Comparison of ENCODE assay signal across 17 cellular contexts in genomic region chr7:138952791-138953190, GRCh38. TPM values are rescaled to one million over a fixed set of nuclear protein-coding genes. Genes with fewer than 3 reads are reported as not detected.
DNase-seq lines count a peak whose midpoint lies in the region; ATAC-seq, FAIRE-seq and TF ChIP-seq lines count a peak whose summit lies in the region.
"Had no signal": no experiment of that assay in that cellular context is flagged by ENCODE, and none has a peak within 500 bp of the region (broad histone marks: within the 10 kb centered on the region; RNA-seq: fewer than 3 reads in every experiment).

No MANE protein-coding gene starts in this region.

- TF ChIP-seq CTCF in IMR-90 (conservative IDR thresholded peaks at IDR 0.05; ENCODE audit: low read depth, low read length) (no peak), adrenal gland (IDR thresholded peaks at IDR 0.05) (no peak), fibroblast of mammary gland (conservative IDR thresholded peaks at IDR 0.05; ENCODE audit: control insufficient read depth, insufficient read depth, low read depth, low read length) (no peak), kidney (IDR thresholded peaks at IDR 0.05; ENCODE audit: borderline replicate concordance, extremely low read depth, insufficient read depth) (no peak), gastroesophageal sphincter (IDR thresholded peaks at IDR 0.05) (no peak)

- H2BK120ac ChIP-seq in IMR-90 (ENCODE audit: low read depth, low read length): no peak overlapping the region

- no peak overlapping the region for H2AK9ac ChIP-seq in IMR-90 (replicated peaks; ENCODE audit: low read depth, low read length, poor library complexity)

- H2BK15ac ChIP-seq in IMR-90 (ENCODE audit: low read depth, low read length): no peak overlapping the region

- no peak overlapping the region for H4K91ac ChIP-seq in IMR-90 (ENCODE audit: insufficient read depth, low read depth, low read length)

- TF ChIP-seq POLR2A in IMR-90 (IDR thresholded peaks at IDR 0.05; ENCODE audit: low read depth, low read length): no peak
- peak in 1 of 2 donors; percentile 10 for TF ChIP-seq POLR2A in adrenal gland (IDR thresholded peaks at IDR 0.05)
- TF ChIP-seq POLR2A in gastroesophageal sphincter (IDR thresholded peaks at IDR 0.05): no peak

- intact Hi-C loops in IMR-90 (cut with micrococcal nuclease): no loop called here
- intact Hi-C loops in adrenal gland (cut with DNase I): no loop called here
- intact Hi-C loops in kidney (cut with DNase I): no loop called here

- H3K4me2 ChIP-seq in IMR-90 (ENCODE audit: low read depth, low read length): no peak overlapping the region
- H3K4me2 ChIP-seq: BLaER1 treated with 17β-estradiol and CSF1 and Interleukin-3, amounts not matched to agents 10 nM and 100 nM had no signal

- TF ChIP-seq RAD21 in IMR-90 (IDR thresholded peaks at IDR 0.05; ENCODE audit: low read length): no peak

- H3K56ac ChIP-seq in IMR-90 (ENCODE audit: extremely low read depth, insufficient read depth, low read length): no peak overlapping the region

- no peak overlapping the region for H2BK20ac ChIP-seq in IMR-90 (ENCODE audit: low read depth, low read length)

- H3K36me3 ChIP-seq in IMR-90 (ENCODE audit: control insufficient read depth, insufficient read depth, low read length): no peaks in the 10 kb centered on the region
- H3K36me3 ChIP-seq in adrenal gland (replicated peaks in 1 of 2): no peaks in the 10 kb centered on the region
- H3K36me3 ChIP-seq in kidney (ENCODE audit: control insufficient read depth in 1 of 2, insufficient read depth in 2 of 2, low read length in 2 of 2): no peaks in the 10 kb centered on the region
- no peaks in the 10 kb centered on the region for H3K36me3 ChIP-seq in gastroesophageal sphincter

- no peak overlapping the region for H4K5ac ChIP-seq in IMR-90 (ENCODE audit: low read depth, low read length)

- DNase-seq in IMR-90: peak; percentile 7
- DNase-seq in adrenal gland: peak in 5 of 7 donors; percentile 46 to 69 (median 51)
- DNase-seq in fibroblast of mammary gland (ENCODE audit: low read depth): peak; percentile 9
- no peak for DNase-seq in kidney
- DNase-seq in 8988T: no peak
- DNase-seq in NCI-H1105 (lab: John Stamatoyannopoulos, UW): no peak
- DNase-seq in HK-2 (ENCODE audit: unreplicated experiment): no peak
- DNase-seq: Calu3; CD8-positive, alpha-beta T cell; DMS79 treated with DMSO at 0.1 percent for 48 hours; GF-D8; H9 had no signal

- H3K27me3 ChIP-seq in IMR-90 (ENCODE audit: control insufficient read depth, insufficient read depth, low read length): no peaks in the 10 kb centered on the region
- no peaks in the 10 kb centered on the region for H3K27me3 ChIP-seq in adrenal gland
- no peaks in the 10 kb centered on the region for H3K27me3 ChIP-seq in gastroesophageal sphincter
- H3K27me3 ChIP-seq: BLaER1 treated with 17β-estradiol and CSF1 and Interleukin-3, amounts not matched to agents 10 nM and 100 nM had no signal

- dilution Hi-C loops in IMR-90 (cut with HindIII; ENCODE audit: low sequenced_read_pairs, unreplicated experiment): no loop called here

- POLR2A ChIA-PET in IMR-90 (lab: Charles Lee; ENCODE audit: unreplicated experiment): no interaction called here

- in situ Hi-C loops in IMR-90 (cut with MboI; ENCODE audit: low sequenced_read_pairs): no loop called here

- no peak overlapping the region for H2AFZ ChIP-seq in IMR-90 (replicated peaks; ENCODE audit: low read length, poor library complexity)

- ATAC-seq in IMR-90 (ENCODE audit: low read depth): no peak
- ATAC-seq in gastroesophageal sphincter: no peak
- ATAC-seq: CD8-positive, alpha-beta T cell had no signal

- H3K9ac ChIP-seq in IMR-90 (ENCODE audit: low read depth, low read length): no peak overlapping the region
- H3K9ac ChIP-seq in kidney (ENCODE audit: low read length in 2 of 2): no peak overlapping the region
- H3K9ac ChIP-seq: BLaER1 treated with 17β-estradiol and CSF1 and Interleukin-3, amounts not matched to agents 10 nM and 100 nM had no signal

- H3K27ac ChIP-seq in IMR-90 (ENCODE audit: insufficient read depth, low read length): no peak overlapping the region
- peak overlapping the region in 4 of 5 donors; percentile 2 to 66 (median 24) for H3K27ac ChIP-seq in adrenal gland
- peak overlapping the region; percentile 34 to 37 for H3K27ac ChIP-seq in kidney (ENCODE audit: low read depth in 2 of 2, low read length in 2 of 2)
- H3K27ac ChIP-seq in gastroesophageal sphincter: no peak overlapping the region
- H3K27ac ChIP-seq: BLaER1 treated with 17β-estradiol and CSF1 and Interleukin-3, amounts not matched to agents 10 nM and 100 nM had no signal

- H3K23ac ChIP-seq in IMR-90 (ENCODE audit: low read depth, low read length): no peak overlapping the region

- H3K4ac ChIP-seq in IMR-90 (ENCODE audit: low read depth, low read length): no peak overlapping the region

- H3K9me3 ChIP-seq in IMR-90 (ENCODE audit: control insufficient read depth, insufficient read depth, low read length) (no peaks in the 10 kb centered on the region), adrenal gland (replicated peaks in 1 of 3) (no peaks in the 10 kb centered on the region), kidney (ENCODE audit: control insufficient read depth in 1 of 2, low read length in 2 of 2) (no peaks in the 10 kb centered on the region), gastroesophageal sphincter (no peaks in the 10 kb centered on the region)

- BruUV-seq in IMR-90 (replicated peaks; lab: Mats Ljungman, UMichigan): no TSS peak

- no peaks in the 10 kb centered on the region for H3K9me1 ChIP-seq in IMR-90 (ENCODE audit: insufficient read depth, low read length)

- TF ChIP-seq EP300 in gastroesophageal sphincter (IDR thresholded peaks at IDR 0.05): no peak

- no peak overlapping the region for H3K14ac ChIP-seq in IMR-90 (replicated peaks; ENCODE audit: low read depth, low read length)

- H3K4me3 ChIP-seq in IMR-90 (ENCODE audit: insufficient read depth, low read depth, low read length): no peak overlapping the region
- H3K4me3 ChIP-seq in adrenal gland: no peak overlapping the region
- H3K4me3 ChIP-seq in fibroblast of mammary gland (ENCODE audit: control insufficient read depth, low read depth, low read length): no peak overlapping the region
- no peak overlapping the region for H3K4me3 ChIP-seq in kidney (ENCODE audit: low read length in 2 of 2)
- H3K4me3 ChIP-seq in gastroesophageal sphincter: no peak overlapping the region
- H3K4me3 ChIP-seq: BLaER1 treated with 17β-estradiol and CSF1 and Interleukin-3, amounts not matched to agents 10 nM and 100 nM had no signal

- WGBS in IMR-90 (ENCODE audit: extremely low coverage in 2 of 2, insufficient read length in 1 of 2), 2 experiments: 60% methylated on average over 1 of the region's 6 CpGs; no CpG with 5 or more reads in 1 of the 2 experiments
- WGBS in adrenal gland, 4 donors: 47 to 52% (median 50%) methylated on average over 6 of the region's 6 CpGs
- 97 to 100% methylated on average over 2 to 6 of the region's 6 CpGs for WGBS in gastroesophageal sphincter (ENCODE audit: low coverage in 1 of 2), 2 donors

- peaks cover 9 to 12% of the 10 kb centered on the region in 2 experiments for H3K79me1 ChIP-seq in IMR-90 (ENCODE audit: low read depth in 1 of 2, low read length in 2 of 2)

- H3K4me1 ChIP-seq in IMR-90 (ENCODE audit: control insufficient read depth, insufficient read depth, low read length): no peaks in the 10 kb centered on the region
- peaks cover 0 to 14% of the 10 kb centered on the region in 2 donors for H3K4me1 ChIP-seq in adrenal gland (replicated peaks in 1 of 2)
- peaks cover 4 to 12% of the 10 kb centered on the region in 2 donors for H3K4me1 ChIP-seq in kidney (ENCODE audit: control insufficient read depth in 1 of 2, insufficient read depth in 1 of 2, low read depth in 1 of 2, low read length in 2 of 2)
- no peaks in the 10 kb centered on the region for H3K4me1 ChIP-seq in gastroesophageal sphincter

- FAIRE-seq in kidney (lab: Jason Lieb, UNC): no peak
- FAIRE-seq: H1, HTR-8/SVneo had no signal

- CTCF ChIA-PET in IMR-90 (lab: Yijun Ruan, JAX): no interaction called here

- no peak overlapping the region for H2AK5ac ChIP-seq in IMR-90 (ENCODE audit: low read depth, low read length)

- no peaks in the 10 kb centered on the region for H4K20me1 ChIP-seq in IMR-90 (ENCODE audit: insufficient read depth, low read length)

- H4K8ac ChIP-seq in IMR-90 (ENCODE audit: low read depth in 2 of 2, low read length in 2 of 2): no peak overlapping the region

- no peak overlapping the region for H3K18ac ChIP-seq in IMR-90 (ENCODE audit: low read depth, low read length)

- no peak overlapping the region for H2BK5ac ChIP-seq in IMR-90 (ENCODE audit: low read depth, low read length, poor library complexity, severe bottlenecking)

TF ChIP-seq in IMR-90, 13 proteins besides CTCF, POLR2A, EP300 and RAD21 (continues in another document):
- TF ChIP-seq USF2 (IDR thresholded peaks at IDR 0.05; ENCODE audit: low read depth, low read length) (no peak), MXI1 (IDR thresholded peaks at IDR 0.05; ENCODE audit: borderline replicate concordance, low read depth, low read length) (no peak), CHD1 (IDR thresholded peaks at IDR 0.05; ENCODE audit: low read depth, low read length) (no peak), MAFK (IDR thresholded peaks at IDR 0.05; ENCODE audit: low read depth, low read length) (no peak), CEBPB (IDR thresholded peaks at IDR 0.05; ENCODE audit: low read depth, low read length) (no peak), FOS (IDR thresholded peaks at IDR 0.05; ENCODE audit: low read depth, low read length) (no peak), NFE2L2 (IDR thresholded peaks at IDR 0.05; ENCODE audit: low read depth, low read length) (no peak), MAZ (IDR thresholded peaks at IDR 0.05; ENCODE audit: borderline replicate concordance, low read depth, low read length) (no peak), RFX5 (IDR thresholded peaks at IDR 0.05; ENCODE audit: low read depth, low read length) (no peak), RCOR1 (IDR thresholded peaks at IDR 0.05; ENCODE audit: insufficient replicate concordance, low read length) (no peak), SMC3 (IDR thresholded peaks at IDR 0.05; ENCODE audit: low read depth, low read length) (no peak)

RNA-seq across cellular contexts. Expression of gene KIAA1549, which starts 28.4 kb away (rescaled TPM):
- 1.1 and 1.3 TPM in 2 replicates for total RNA-seq in IMR-90 (2012; rRNA removed)
- polyA plus RNA-seq in IMR-90 (2012; rRNA removed): 3.2 and 3.3 TPM in 2 replicates
- 1.6 and 2.4 TPM in 2 replicates for polyA plus RNA-seq in IMR-90 (2012; cell fraction: cytosol; rRNA removed)
- polyA plus RNA-seq in IMR-90 (2012; cell fraction: nucleus; rRNA removed; ENCODE audit: low replicate concordance): 3.0 and 3.1 TPM in 2 replicates
- total RNA-seq in adrenal gland: 1 to 10 TPM; 1.8 to 7.6 (median 3.7) TPM
- polyA plus RNA-seq in adrenal gland: 1 to 10 TPM; 1.3 to 4.0 (median 1.7) TPM
- 10.1 TPM for total RNA-seq in kidney
- polyA plus RNA-seq in kidney (ENCODE audit: insufficient read depth, low read depth, low replicate concordance): 1.8 TPM
- 1 to 10 TPM in 3 of 4 donors, under 1 TPM in 1; 0.93 to 3.8 (median 2.0) TPM for total RNA-seq in gastroesophageal sphincter
- polyA plus RNA-seq: IgD-negative memory B cell had no signal

Comparison
In these comparisons a context has a peak if more than half of its experiments do, and no peak if none do; other contexts are left out.
1. DNase-seq: peak in IMR-90 (single experiment), adrenal gland (5 of 7) and fibroblast of mammary gland (single experiment); none in kidney (single experiment), 8988T (single experiment), NCI-H1105 (single experiment) and HK-2 (single experiment).
2. H3K27ac ChIP-seq: peak in adrenal gland (4 of 5) and kidney (2 of 2); none in IMR-90 (single experiment) and gastroesophageal sphincter (0 of 4).